5 cellular contexts compared by ENCODE assay signal in the genomic region with DNA sequence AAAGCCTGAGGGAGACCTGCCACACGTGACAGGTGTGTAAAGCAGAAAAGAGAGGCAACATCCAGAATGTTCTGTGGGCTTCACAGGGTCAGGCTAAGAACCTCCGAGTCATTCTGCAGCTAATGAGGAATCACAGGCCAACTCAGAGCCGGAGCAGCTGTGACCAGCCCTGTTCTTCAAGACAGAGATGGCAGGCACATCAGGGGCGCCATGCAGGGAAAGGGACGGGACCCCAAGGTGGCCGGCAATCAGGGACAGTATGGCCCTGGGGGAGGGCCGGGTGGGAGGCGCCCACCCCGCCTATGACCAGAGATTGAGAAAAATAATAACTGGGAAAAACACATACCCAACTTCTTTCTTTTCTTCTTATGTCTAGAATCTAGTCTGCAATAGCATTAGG.
"Had no signal": no experiment of that assay in that cellular context is flagged by ENCODE, and none has a peak within 500 bp of the region (broad histone marks: within the 10 kb centered on the region; RNA-seq: fewer than 3 reads in every experiment).

No MANE protein-coding gene starts in this region.

- H3K4me1 Mint-ChIP-seq: H9 had no signal

- H3K27ac ChIP-seq: GM23248 had no signal

- H3K9ac ChIP-seq: GM23248 had no signal

- DNase-seq: GM23248, GOT3, H9, HCEC 1CT, IMR-90 had no signal

- H2AFZ ChIP-seq: GM23248 had no signal

- H3K27ac Mint-ChIP-seq: H9 had no signal

- H3K4me3 ChIP-seq: GM23248 had no signal

- H3K4me3 Mint-ChIP-seq: H9 had no signal

- H3K9me3 Mint-ChIP-seq: H9 had no signal
